In the genomic region with DNA sequence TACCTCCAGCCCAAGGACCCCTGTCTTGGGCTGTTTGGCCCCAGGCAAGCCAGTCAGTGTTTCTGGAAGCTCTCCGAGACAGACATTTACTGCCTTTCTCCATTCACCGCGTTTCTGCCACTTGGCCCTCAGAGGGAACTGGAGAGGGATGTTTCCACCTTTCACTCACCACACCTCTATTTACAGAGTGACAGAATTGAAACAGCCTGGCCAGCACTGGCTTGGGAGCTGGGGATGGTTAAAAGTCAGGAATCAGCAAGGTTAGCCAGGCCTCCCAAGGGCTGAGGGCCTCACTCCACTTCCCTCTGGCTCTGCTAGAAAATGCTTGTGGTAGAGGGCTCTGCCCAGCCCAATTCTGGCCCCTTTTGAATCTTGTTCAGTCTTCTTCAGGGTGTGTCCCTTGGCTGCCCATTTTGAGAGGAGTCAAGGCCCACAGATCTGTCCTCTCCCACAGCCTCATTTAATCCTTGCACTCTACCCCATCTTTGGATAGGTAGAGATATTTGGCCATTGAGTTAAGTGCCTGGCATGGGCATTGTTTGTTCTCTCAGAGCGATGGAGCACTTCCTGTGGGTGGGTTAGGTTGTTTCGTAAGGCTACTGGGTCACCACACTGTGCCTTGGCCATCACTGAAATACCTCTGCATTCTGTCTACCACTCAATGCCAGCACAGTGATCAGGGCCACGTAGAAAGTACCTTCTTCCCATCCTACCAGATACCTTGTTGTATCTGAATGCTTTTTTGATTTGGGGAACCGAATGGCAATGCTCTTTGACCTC, we compare ENCODE assay signal across 15 cellular contexts.
DNase-seq lines count a peak whose midpoint lies in the region; ATAC-seq, FAIRE-seq and TF ChIP-seq lines count a peak whose summit lies in the region.
"Had no signal": no experiment of that assay in that cellular context is flagged by ENCODE, and none has a peak within 500 bp of the region (broad histone marks: within the 10 kb centered on the region; RNA-seq: fewer than 3 reads in every experiment).

No MANE protein-coding gene starts in this region.

- no peak overlapping the region for H3K4me3 Mint-ChIP-seq in CD4-positive, alpha-beta memory T cell
- no peak overlapping the region for H3K4me3 Mint-ChIP-seq in nephron progenitor cell

- H4K91ac ChIP-seq in trophoblast cell (ENCODE audit: low read depth, low read length) = no peak overlapping the region

- TF ChIP-seq RAD21 in A549 (conservative IDR thresholded peaks at IDR 0.05 in 1 of 2, IDR thresholded peaks at IDR 0.05 in 1 of 2) = no peak

- H3K27ac Mint-ChIP-seq in CD4-positive, alpha-beta memory T cell = peak overlapping the region in 5 of 7 donors; percentile 19 to 78 (median 68)
- no peak overlapping the region for H3K27ac Mint-ChIP-seq in nephron progenitor cell

- H3K4me3 ChIP-seq in A549 (no peak overlapping the region), ascending aorta (no peak overlapping the region), mucosa of rectum (ENCODE audit: low read length in 2 of 2) (peak overlapping the region in 1 of 2 donors; percentile 13), trophoblast cell (ENCODE audit: low read depth, low read length) (no peak overlapping the region)
- no peak overlapping the region for H3K4me3 ChIP-seq in CD4-positive, alpha-beta memory T cell (ENCODE audit: low read length in 2 of 2)
- H3K4me3 ChIP-seq: SJCRH30 had no signal

- no peaks in the 10 kb centered on the region for H3K9me3 Mint-ChIP-seq in CD4-positive, alpha-beta memory T cell
- no peaks in the 10 kb centered on the region for H3K9me3 Mint-ChIP-seq in nephron progenitor cell

- no peak overlapping the region for H2BK12ac ChIP-seq in trophoblast cell (ENCODE audit: low read length)

- H3K36me3 Mint-ChIP-seq in CD4-positive, alpha-beta memory T cell = peaks cover 53 to 54% of the 10 kb centered on the region in 2 donors
- no peaks in the 10 kb centered on the region for H3K36me3 Mint-ChIP-seq in nephron progenitor cell (ENCODE audit: low read depth)

- H3K27me3 ChIP-seq in CD4-positive, alpha-beta memory T cell (ENCODE audit: insufficient read depth, low read length) = no peaks in the 10 kb centered on the region
- no peaks in the 10 kb centered on the region for H3K27me3 ChIP-seq in ascending aorta
- H3K27me3 ChIP-seq in mucosa of rectum (ENCODE audit: control insufficient read depth in 2 of 2, insufficient read depth in 2 of 2, low read length in 2 of 2) = no peaks in the 10 kb centered on the region
- no peaks in the 10 kb centered on the region for H3K27me3 ChIP-seq in trophoblast cell (ENCODE audit: insufficient read depth, low read length)
- H3K27me3 ChIP-seq: SJCRH30 had no signal

- peaks cover 7% of the 10 kb centered on the region for H3K79me1 ChIP-seq in trophoblast cell (ENCODE audit: low read length)

- H3K9me3 ChIP-seq in A549 (no peaks in the 10 kb centered on the region), ascending aorta (no peaks in the 10 kb centered on the region), mucosa of rectum (ENCODE audit: control insufficient read depth in 2 of 2, low read length in 2 of 2) (no peaks in the 10 kb centered on the region), trophoblast cell (ENCODE audit: insufficient read depth, low read depth, low read length) (no peaks in the 10 kb centered on the region)
- no peaks in the 10 kb centered on the region for H3K9me3 ChIP-seq in CD4-positive, alpha-beta memory T cell (ENCODE audit: control insufficient read depth in 1 of 2, low read length in 2 of 2)
- H3K9me3 ChIP-seq: SJCRH30 had no signal

- peak in 1 of 2 experiments; percentile 47 for DNase-seq in A549 (ENCODE audit: low read depth in 1 of 2, low spot score in 1 of 2)
- no peak for DNase-seq in CD4-positive, alpha-beta memory T cell
- no peak for DNase-seq in ascending aorta (ENCODE audit: low spot score in 2 of 2)
- no peak for DNase-seq in SW480 (ENCODE audit: low spot score)
- DNase-seq in nephron progenitor cell = no peak
- DNase-seq in activated CD4-positive, CD25-positive, alpha-beta regulatory T cell (lab: John Stamatoyannopoulos, UW) = no peak
- no peak for DNase-seq in trophoblast cell
- DNase-seq: central memory CD4-positive, alpha-beta T cell; MV-4-11; NCI-H2171 treated with DMSO at 0.1 percent for 48 hours; NK-92 treated with Interleukin-12 subunit alpha and Interleukin-12 subunit beta, amount 100 ng/mL, for 24 hours; SJCRH30 had no signal

- no peak overlapping the region for H3K4ac ChIP-seq in trophoblast cell (ENCODE audit: low read depth, low read length)

- peak; percentile 47 to 48; a peak in 4 of 6 replicates for ATAC-seq in A549
- ATAC-seq: activated naive CD4-positive, alpha-beta T cell treated with anti-CD3 and anti-CD28 coated beads, Interleukin-2, amount 50 U/mL, for 72 hours had no signal

- CTCF ChIA-PET in A549 (lab: Yijun Ruan, JAX) = interaction anchor here (0.9 to 1.4 kb wide), 6 partner anchors 10 to 185 kb away, joined by 3 to 5 read pairs (median 4); no protein-coding TSS in a partner anchor
- CTCF ChIA-PET in CD4-positive, alpha-beta memory T cell (lab: Charles Lee; ENCODE audit: partially characterized antibody) = no interaction called here

- H2BK5ac ChIP-seq in trophoblast cell (ENCODE audit: low read depth, low read length, poor library complexity) = no peak overlapping the region

- WGBS in A549 (ENCODE audit: missing lambda C conversion rate) = 75% methylated on average over 7 of the region's 7 CpGs
- WGBS in trophoblast cell (ENCODE audit: extremely low coverage, insufficient coverage, insufficient read length) = no CpG with 5 or more reads among the region's 7 CpGs

- POLR2A ChIA-PET in A549 (lab: Yijun Ruan, JAX) = no interaction called here
- POLR2A ChIA-PET in CD4-positive, alpha-beta memory T cell (lab: Charles Lee; ENCODE audit: partially characterized antibody) = no interaction called here

- H3K27me3 Mint-ChIP-seq in CD4-positive, alpha-beta memory T cell = no peaks in the 10 kb centered on the region
- peaks cover 21% of the 10 kb centered on the region for H3K27me3 Mint-ChIP-seq in nephron progenitor cell (ENCODE audit: low read depth, poor library complexity)

- H3K79me2 ChIP-seq in trophoblast cell (ENCODE audit: control insufficient read depth, insufficient read depth, low read length, poor library complexity) = no peaks in the 10 kb centered on the region

- H3K23ac ChIP-seq in trophoblast cell (ENCODE audit: low read length) = no peak overlapping the region

- no peak for TF ChIP-seq CTCF in A549 (IDR thresholded peaks at IDR 0.05)
- TF ChIP-seq CTCF in ascending aorta (IDR thresholded peaks at IDR 0.05) = no peak
- TF ChIP-seq CTCF in nephron progenitor cell (IDR thresholded peaks at IDR 0.05) = no peak

- no peak overlapping the region for H2AFZ ChIP-seq in trophoblast cell (ENCODE audit: insufficient read depth, low read length, poor library complexity)

- no peak for TF ChIP-seq EP300 in A549 (IDR thresholded peaks at IDR 0.05)

- H3K9ac ChIP-seq in mucosa of rectum (ENCODE audit: low read depth in 1 of 2, low read length in 2 of 2) (peak overlapping the region in 1 of 2 donors; percentile 46), trophoblast cell (ENCODE audit: low read length) (no peak overlapping the region)

- intact Hi-C loops in CD4-positive, alpha-beta memory T cell (cut with micrococcal nuclease) = no loop called here
- intact Hi-C loops in ascending aorta (cut with DNase I) = loop anchor here (10.0 kb wide), 1 partner anchor 1085 kb away; no protein-coding TSS in a partner anchor

- no peak for FAIRE-seq in A549 (lab: Jason Lieb, UNC)
- FAIRE-seq: islet of Langerhans had no signal

- peaks cover 11 to 29% (median 19%) of the 10 kb centered on the region in 4 donors for H3K4me1 Mint-ChIP-seq in CD4-positive, alpha-beta memory T cell
- H3K4me1 Mint-ChIP-seq in nephron progenitor cell = no peaks in the 10 kb centered on the region

- H2AK5ac ChIP-seq in trophoblast cell (ENCODE audit: low read length) = no peak overlapping the region

- H3K14ac ChIP-seq in trophoblast cell (ENCODE audit: low read length) = no peak overlapping the region

- H2BK120ac ChIP-seq in trophoblast cell (ENCODE audit: insufficient read depth, low read length, poor library complexity) = no peak overlapping the region

- no peak overlapping the region for H4K8ac ChIP-seq in trophoblast cell (ENCODE audit: low read depth, low read length)

- H3K4me1 ChIP-seq in A549 = peaks cover 43% of the 10 kb centered on the region
- H3K4me1 ChIP-seq in CD4-positive, alpha-beta memory T cell (ENCODE audit: insufficient read depth, low read length) = peaks cover 9% of the 10 kb centered on the region
- peaks cover 9 to 37% of the 10 kb centered on the region in 2 donors for H3K4me1 ChIP-seq in ascending aorta
- H3K4me1 ChIP-seq in mucosa of rectum (ENCODE audit: control insufficient read depth in 2 of 2, insufficient read depth in 2 of 2, low read length in 2 of 2) = peaks cover 9 to 14% of the 10 kb centered on the region in 2 donors
- peaks cover 7% of the 10 kb centered on the region in 2 experiments for H3K4me1 ChIP-seq in trophoblast cell (ENCODE audit: control insufficient read depth in 1 of 2, insufficient read depth in 2 of 2, low read length in 2 of 2)

- H3K4me2 ChIP-seq in A549 (peak overlapping the region; percentile 22; the same call in 1 of the 3 replicates), trophoblast cell (ENCODE audit: low read length) (no peak overlapping the region)

- H3K27ac ChIP-seq in A549 (peak overlapping the region; percentile 32 to 87; a peak in 4 of 6 replicates), ascending aorta (peak overlapping the region; percentile 94 to 98), mucosa of rectum (ENCODE audit: low read depth in 2 of 2, low read length in 2 of 2) (peak overlapping the region; percentile 65 to 67), trophoblast cell (ENCODE audit: low read depth, low read length) (no peak overlapping the region)
- H3K27ac ChIP-seq in CD4-positive, alpha-beta memory T cell (ENCODE audit: low read depth, low read length) = no peak overlapping the region
- H3K27ac ChIP-seq: SJCRH30 had no signal

- TF ChIP-seq POLR2A in A549 (IDR thresholded peaks at IDR 0.05; ENCODE audit: low read length) = no peak

- H3K36me3 ChIP-seq in CD4-positive, alpha-beta memory T cell (ENCODE audit: insufficient read depth, low read length) = peaks cover 26% of the 10 kb centered on the region
- peaks cover 69 to 78% of the 10 kb centered on the region in 2 donors for H3K36me3 ChIP-seq in ascending aorta
- peaks cover 62 to 63% of the 10 kb centered on the region in 2 donors for H3K36me3 ChIP-seq in mucosa of rectum (ENCODE audit: control insufficient read depth in 2 of 2, insufficient read depth in 2 of 2, low read length in 2 of 2)
- peaks cover 11 to 14% of the 10 kb centered on the region in 2 experiments for H3K36me3 ChIP-seq in trophoblast cell (ENCODE audit: control insufficient read depth in 1 of 2, insufficient read depth in 2 of 2, low read length in 2 of 2)
- H3K36me3 ChIP-seq: SJCRH30 had no signal

- H3K18ac ChIP-seq in trophoblast cell (ENCODE audit: low read length) = no peak overlapping the region

- no peak overlapping the region for H4K12ac ChIP-seq in trophoblast cell (ENCODE audit: low read depth, low read length)

TF ChIP-seq in A549, 52 proteins besides CTCF, POLR2A, EP300 and RAD21 (continues in another document):
- TF ChIP-seq KDM5A (IDR thresholded peaks at IDR 0.05) (no peak), EHF (CRISPR knock-in tag; IDR thresholded peaks at IDR 0.05) (no peak), HOXB13 (CRISPR knock-in tag; IDR thresholded peaks at IDR 0.05; ENCODE audit: low read depth) (no peak), ZC3H11A (IDR thresholded peaks at IDR 0.05) (no peak), NR3C1 (IDR thresholded peaks at IDR 0.05) (no peak)

Comparison
In these comparisons a context has a peak if more than half of its experiments do, and no peak if none do; other contexts are left out.
1. H3K27ac ChIP-seq: peak in A549 (2 of 2), ascending aorta (2 of 2) and mucosa of rectum (2 of 2); none in CD4-positive, alpha-beta memory T cell (single experiment) and trophoblast cell (single experiment).